Comparison of ENCODE assay signal across 28 cellular contexts in genomic region chr10:55001422-55001821, GRCh38.
"Had no signal": no experiment of that assay in that cellular context is flagged by ENCODE, and none has a peak within 500 bp of the region (broad histone marks: within the 10 kb centered on the region; RNA-seq: fewer than 3 reads in every experiment).

No MANE protein-coding gene starts in this region.

- H3K27ac ChIP-seq: ovary, parathyroid adenoma, psoas muscle, right lobe of liver, sigmoid colon, stomach, thoracic aorta, thyroid gland, tibial nerve, upper lobe of left lung, uterus had no signal

- H3K9ac ChIP-seq: parathyroid adenoma had no signal

- H3K36me3 Mint-ChIP-seq: naive B cell; naive thymus-derived CD8-positive, alpha-beta T cell; stimulated activated naive B cell treated with anti-CD40 and anti-IgM and Interleukin-4, amounts not matched to agents 10 μg/mL and 1 μg/mL and 100 μg/mL, for 72 hours had no signal

- DNase-seq: naive B cell; naive thymus-derived CD8-positive, alpha-beta T cell; nephron progenitor cell; occipital lobe; ovary; psoas muscle; right lobe of liver; sigmoid colon; small intestine; stimulated activated CD4-positive, alpha-beta T cell treated with anti-CD3 and anti-CD28 coated beads, Interleukin-12 subunit alpha, Interleukin-12 subunit beta, amount 100 ng/mL, for 4 hours; stimulated activated CD4-positive, alpha-beta T cell treated with anti-CD3 and anti-CD28 coated beads, Interleukin-2, amount 100 ng/mL, for 24 hours; stimulated activated CD4-positive, alpha-beta T cell treated with anti-CD3 and anti-CD28 coated beads, Interleukin-2, amount 100 ng/mL, for 48 hours; stimulated activated CD4-positive, alpha-beta T cell treated with anti-CD3 and anti-CD28 coated beads, Interleukin-4, amount 100 ng/mL, for 24 hours; stimulated activated naive B cell treated with anti-CD40 and anti-IgM and Interleukin-4, amounts not matched to agents 10 μg/mL and 1 μg/mL and 100 μg/mL, for 72 hours; stimulated activated naive CD4-positive, alpha-beta T cell treated with Interleukin-2 at 50 U/mL for 16 hours; stomach; thyroid gland; trophoblast cell; uterus had no signal

- H3K4me1 ChIP-seq: parathyroid adenoma, psoas muscle, right lobe of liver, sigmoid colon, stomach, thyroid gland, tibial nerve, upper lobe of left lung, uterus had no signal

- H3K27ac Mint-ChIP-seq: naive B cell; naive thymus-derived CD8-positive, alpha-beta T cell; natural killer cell treated with Interleukin-12 subunit alpha and Interleukin-12 subunit beta and Interleukin-15 and Interleukin-18, amount 100 ng/mL, for 72 hours; nephron progenitor cell; progenitor cell of endocrine pancreas; stimulated activated naive B cell treated with anti-CD40 and anti-IgM and Interleukin-4, amounts not matched to agents 10 μg/mL and 1 μg/mL and 100 μg/mL, for 72 hours; stimulated activated naive CD8-positive, alpha-beta T cell treated with anti-CD3 and anti-CD28 coated beads, Interleukin-15, Interleukin-2, amounts not matched to agents 100 ng/mL and 50 ng/mL, for 24 hours had no signal

- H3K4me3 ChIP-seq: ovary, psoas muscle, right lobe of liver, sigmoid colon, stomach, thoracic aorta, thyroid gland, tibial nerve, upper lobe of left lung, uterus had no signal

- H3K36me3 ChIP-seq: ovary, right lobe of liver, sigmoid colon, stomach, thoracic aorta, thyroid gland, tibial nerve, upper lobe of left lung, uterus had no signal

- H3K27me3 ChIP-seq: ovary, right lobe of liver, sigmoid colon, stomach, thyroid gland, tibial nerve, upper lobe of left lung, uterus had no signal

- H3K9me3 ChIP-seq: ovary, psoas muscle, right lobe of liver, sigmoid colon, thoracic aorta, thyroid gland, tibial nerve, upper lobe of left lung, uterus had no signal

- H3K4me3 Mint-ChIP-seq: naive B cell; naive thymus-derived CD8-positive, alpha-beta T cell; natural killer cell treated with Interleukin-12 subunit alpha and Interleukin-12 subunit beta and Interleukin-15 and Interleukin-18, amount 100 ng/mL, for 72 hours; nephron progenitor cell; neural crest cell; stimulated activated naive B cell treated with anti-CD40 and anti-IgM and Interleukin-4, amounts not matched to agents 10 μg/mL and 1 μg/mL and 100 μg/mL, for 72 hours; stimulated activated naive CD8-positive, alpha-beta T cell treated with anti-CD3 and anti-CD28 coated beads, Interleukin-15, Interleukin-2, amounts not matched to agents 100 ng/mL and 50 ng/mL, for 24 hours had no signal

- H3K4me1 Mint-ChIP-seq: naive B cell; naive thymus-derived CD8-positive, alpha-beta T cell; nephron progenitor cell; neural crest cell; stimulated activated naive B cell treated with anti-CD40 and anti-IgM and Interleukin-4, amounts not matched to agents 10 μg/mL and 1 μg/mL and 100 μg/mL, for 72 hours had no signal

- H2AFZ ChIP-seq: parathyroid adenoma had no signal

- ATAC-seq: naive thymus-derived CD8-positive, alpha-beta T cell; natural killer cell treated with Interleukin-12 subunit alpha and Interleukin-12 subunit beta and Interleukin-15 and Interleukin-18, amount 100 ng/mL, for 72 hours; psoas muscle; right cardiac atrium had no signal
